21 cellular contexts compared by ENCODE assay signal in genomic region chr2:197270601-197271000, GRCh38. TPM values are rescaled to one million over a fixed set of nuclear protein-coding genes. Genes with fewer than 3 reads are reported as not detected.
A peak's percentile ranks its signal among the peaks of the same experiment; 100 is the strongest.
DNase-seq lines count a peak whose midpoint lies in the region; ATAC-seq and TF ChIP-seq lines count a peak whose summit lies in the region.
"Had no signal": no experiment of that assay in that cellular context is flagged by ENCODE, and none has a peak within 500 bp of the region (broad histone marks: within the 10 kb centered on the region; RNA-seq: fewer than 3 reads in every experiment).

No MANE protein-coding gene starts in this region.

- peak overlapping the region; percentile 43 for H3K27ac Mint-ChIP-seq in activated T-cell treated with anti-CD3 and anti-CD28 coated beads, Interleukin-2, amount 50 U/mL, for 72 hours
- H3K27ac Mint-ChIP-seq in activated B cell treated with CpG ODN at 0.5 μM for 24 hours, result peak overlapping the region; percentile 80
- peak overlapping the region; percentile 91 to 96 for H3K27ac Mint-ChIP-seq in effector memory CD8-positive, alpha-beta T cell
- H3K27ac Mint-ChIP-seq in stimulated activated naive B cell treated with anti-CD40 and anti-IgM and Interleukin-4, amounts not matched to agents 10 μg/mL and 1 μg/mL and 100 μg/mL, for 72 hours, result peak overlapping the region; percentile 62

- TF ChIP-seq CTCF in activated B cell treated with CpG ODN at 0.5 μM for 24 hours (IDR thresholded peaks at IDR 0.05), result no peak

- H3K4me3 Mint-ChIP-seq in activated T-cell treated with anti-CD3 and anti-CD28 coated beads, Interleukin-2, amount 50 U/mL, for 72 hours, result peak overlapping the region; percentile 3 to 6
- no peak overlapping the region for H3K4me3 Mint-ChIP-seq in activated B cell treated with CpG ODN at 0.5 μM for 24 hours
- peak overlapping the region; percentile 11 to 58 for H3K4me3 Mint-ChIP-seq in effector memory CD8-positive, alpha-beta T cell
- H3K4me3 Mint-ChIP-seq in stimulated activated naive B cell treated with anti-CD40 and anti-IgM and Interleukin-4, amounts not matched to agents 10 μg/mL and 1 μg/mL and 100 μg/mL, for 72 hours, result no peak overlapping the region
- H3K4me3 Mint-ChIP-seq: activated CD4-positive, alpha-beta T cell treated with anti-CD3 and anti-CD28 coated beads, Interleukin-2, amount 10 ng/mL, durations not matched to agents 7 days and 5 days had no signal

- H3K4me1 Mint-ChIP-seq in activated T-cell treated with anti-CD3 and anti-CD28 coated beads, Interleukin-2, amount 50 U/mL, for 72 hours (ENCODE audit: low read depth), result peaks cover 94% of the 10 kb centered on the region
- H3K4me1 Mint-ChIP-seq in activated B cell treated with CpG ODN at 0.5 μM for 24 hours, result peaks cover 93% of the 10 kb centered on the region
- peaks cover 64 to 79% of the 10 kb centered on the region in 2 donors for H3K4me1 Mint-ChIP-seq in effector memory CD8-positive, alpha-beta T cell (ENCODE audit: low read depth in 2 of 2)
- peaks cover 52 to 95% of the 10 kb centered on the region in 2 donors for H3K4me1 Mint-ChIP-seq in stimulated activated naive B cell treated with anti-CD40 and anti-IgM and Interleukin-4, amounts not matched to agents 10 μg/mL and 1 μg/mL and 100 μg/mL, for 72 hours

- CTCF ChIA-PET in activated B cell treated with CpG ODN at 0.5 μM for 24 hours (lab: Charles Lee), result interaction anchor here (1.4 kb wide), 1 partner anchor 79 kb away, joined by 3 read pairs; no protein-coding TSS in a partner anchor

- no peak for DNase-seq in activated T-cell treated with anti-CD3 and anti-CD28 coated beads, Interleukin-2, amount 50 U/mL, for 72 hours
- DNase-seq in activated T-cell treated with anti-CD3 and anti-CD28 coated beads, Interleukin-2, amount 50 U/mL, for 1 hour, result no peak
- DNase-seq in activated B cell treated with CpG ODN at 0.5 μM for 24 hours (no peak), mucosa of gallbladder (ENCODE audit: low spot score) (no peak), superior temporal gyrus (ENCODE audit: extremely low spot score) (no peak)
- DNase-seq in effector memory CD8-positive, alpha-beta T cell, result no peak
- DNase-seq in stimulated activated naive B cell treated with anti-CD40 and anti-IgM and Interleukin-4, amounts not matched to agents 10 μg/mL and 1 μg/mL and 100 μg/mL, for 72 hours, result no peak
- DNase-seq: activated CD4-positive, alpha-beta T cell treated with anti-CD3 and anti-CD28 coated beads, Interleukin-2, amount 10 ng/mL, durations not matched to agents 7 days and 5 days; COR-L47; dermis blood vessel endothelial cell; left ventricle myocardium inferior; MM.1S; NCI-H1436 treated with DMSO at 0.1 percent for 48 hours; NCI-H774; retina; Right ventricle myocardium superior; spleen; stimulated activated CD4-positive, alpha-beta T cell treated with anti-CD3 and anti-CD28 coated beads, Interleukin-4, amount 100 ng/mL, for 4 hours; substantia nigra; SW 1271 had no signal

- H3K36me3 Mint-ChIP-seq in activated T-cell treated with anti-CD3 and anti-CD28 coated beads, Interleukin-2, amount 50 U/mL, for 72 hours (ENCODE audit: insufficient read depth in 2 of 2), result peaks cover 0 to 4% of the 10 kb centered on the region in 2 donors
- peaks cover 31% of the 10 kb centered on the region for H3K36me3 Mint-ChIP-seq in activated B cell treated with CpG ODN at 0.5 μM for 24 hours (ENCODE audit: low read depth)
- H3K36me3 Mint-ChIP-seq in effector memory CD8-positive, alpha-beta T cell (ENCODE audit: insufficient read depth), result peaks cover 15% of the 10 kb centered on the region
- H3K36me3 Mint-ChIP-seq in stimulated activated naive B cell treated with anti-CD40 and anti-IgM and Interleukin-4, amounts not matched to agents 10 μg/mL and 1 μg/mL and 100 μg/mL, for 72 hours, result peaks cover 6 to 29% of the 10 kb centered on the region in 2 donors

- intact Hi-C loops in activated B cell treated with CpG ODN at 0.5 μM for 24 hours (cut with micrococcal nuclease), result no loop called here

- H3K9me3 Mint-ChIP-seq in activated T-cell treated with anti-CD3 and anti-CD28 coated beads, Interleukin-2, amount 50 U/mL, for 72 hours, result no peaks in the 10 kb centered on the region
- H3K9me3 Mint-ChIP-seq in activated B cell treated with CpG ODN at 0.5 μM for 24 hours, result no peaks in the 10 kb centered on the region
- H3K9me3 Mint-ChIP-seq in effector memory CD8-positive, alpha-beta T cell, result no peaks in the 10 kb centered on the region
- peaks cover 0 to 3% of the 10 kb centered on the region in 2 donors for H3K9me3 Mint-ChIP-seq in stimulated activated naive B cell treated with anti-CD40 and anti-IgM and Interleukin-4, amounts not matched to agents 10 μg/mL and 1 μg/mL and 100 μg/mL, for 72 hours
- H3K9me3 Mint-ChIP-seq: activated CD4-positive, alpha-beta T cell treated with anti-CD3 and anti-CD28 coated beads, Interleukin-2, amount 10 ng/mL, durations not matched to agents 7 days and 5 days had no signal

- POLR2A ChIA-PET in activated B cell treated with CpG ODN at 0.5 μM for 24 hours (lab: Charles Lee), result interaction anchor here (0.7 to 1.4 kb wide), 3 partner anchors 9 to 39 kb away, joined by 3 read pairs; no protein-coding TSS in a partner anchor

- H3K27me3 Mint-ChIP-seq in activated T-cell treated with anti-CD3 and anti-CD28 coated beads, Interleukin-2, amount 50 U/mL, for 72 hours (ENCODE audit: low read depth), result no peaks in the 10 kb centered on the region
- H3K27me3 Mint-ChIP-seq in activated B cell treated with CpG ODN at 0.5 μM for 24 hours, result no peaks in the 10 kb centered on the region
- no peaks in the 10 kb centered on the region for H3K27me3 Mint-ChIP-seq in effector memory CD8-positive, alpha-beta T cell
- no peaks in the 10 kb centered on the region for H3K27me3 Mint-ChIP-seq in stimulated activated naive B cell treated with anti-CD40 and anti-IgM and Interleukin-4, amounts not matched to agents 10 μg/mL and 1 μg/mL and 100 μg/mL, for 72 hours
- H3K27me3 Mint-ChIP-seq: activated CD4-positive, alpha-beta T cell treated with anti-CD3 and anti-CD28 coated beads, Interleukin-2, amount 10 ng/mL, durations not matched to agents 7 days and 5 days had no signal

- no peak for ATAC-seq in activated T-cell treated with anti-CD3 and anti-CD28 coated beads, Interleukin-2, amount 50 U/mL, for 72 hours (replicated peaks in 1 of 2)
- ATAC-seq in activated B cell treated with CpG ODN at 0.5 μM for 24 hours (ENCODE audit: low read depth) (no peak), GM18909 (IDR thresholded peaks at IDR 0.05; ENCODE audit: poor library complexity, unreplicated experiment) (no peak)
- ATAC-seq in effector memory CD8-positive, alpha-beta T cell (replicated peaks), result no peak
- no peak for ATAC-seq in stimulated activated naive B cell treated with anti-CD40 and anti-IgM and Interleukin-4, amounts not matched to agents 10 μg/mL and 1 μg/mL and 100 μg/mL, for 72 hours (replicated peaks)

RNA-seq across cellular contexts. Expression of gene ANKRD44, which starts 40.0 kb away (rescaled TPM):
- 100 to 1,000 TPM; 114 to 141 TPM for total RNA-seq in activated T-cell treated with anti-CD3 and anti-CD28 coated beads, Interleukin-2, amount 50 U/mL, for 72 hours
- 154 and 185 TPM in 2 replicates for total RNA-seq in activated B cell treated with CpG ODN at 0.5 μM for 24 hours
- total RNA-seq in mucosa of gallbladder, result 40.6 TPM

Comparison
In these comparisons a context has a peak if more than half of its experiments do, and no peak if none do; other contexts are left out.
1. H3K27ac Mint-ChIP-seq: peak in every context shown above with its lines; median percentile 94 in effector memory CD8-positive, alpha-beta T cell; 80 in activated B cell treated with CpG ODN at 0.5 μM for 24 hours; 62 in stimulated activated naive B cell treated with anti-CD40 and anti-IgM and Interleukin-4, amounts not matched to agents 10 μg/mL and 1 μg/mL and 100 μg/mL, for 72 hours; 43 in activated T-cell treated with anti-CD3 and anti-CD28 coated beads, Interleukin-2, amount 50 U/mL, for 72 hours.
2. H3K4me3 Mint-ChIP-seq: peak in activated T-cell treated with anti-CD3 and anti-CD28 coated beads, Interleukin-2, amount 50 U/mL, for 72 hours (2 of 2) and effector memory CD8-positive, alpha-beta T cell (2 of 2); none in activated B cell treated with CpG ODN at 0.5 μM for 24 hours (single experiment) and stimulated activated naive B cell treated with anti-CD40 and anti-IgM and Interleukin-4, amounts not matched to agents 10 μg/mL and 1 μg/mL and 100 μg/mL, for 72 hours (0 of 2).